In genomic region chr12:117141097-117141898, GRCh38 we compare ENCODE assay signal across 14 cellular contexts. TPM values are rescaled to one million over a fixed set of nuclear protein-coding genes. Genes with fewer than 3 reads are reported as not detected.
DNase-seq lines count a peak whose midpoint lies in the region; ATAC-seq and TF ChIP-seq lines count a peak whose summit lies in the region.
"Had no signal": no experiment of that assay in that cellular context is flagged by ENCODE, and none has a peak within 500 bp of the region (broad histone marks: within the 10 kb centered on the region; RNA-seq: fewer than 3 reads in every experiment).

No MANE protein-coding gene starts in this region.

- DNase-seq in left ventricle myocardium superior (no peak), Right ventricle myocardium inferior (ENCODE audit: missing footprints) (no peak), NCI-H2171 treated with DMSO at 0.1 percent for 48 hours (lab: John Stamatoyannopoulos, UW) (peak; percentile 54), left lung (peak; percentile 68 to 72), GM13977 (ENCODE audit: low spot score) (no peak), progenitor cell of endocrine pancreas (ENCODE audit: low spot score, unreplicated experiment) (no peak), NCI-H526 treated with DMSO at 0.1 percent for 48 hours (lab: John Stamatoyannopoulos, UW) (no peak), ovary (no peak)
- DNase-seq: activated CD4-positive, CD25-positive, alpha-beta regulatory T cell; brain microvascular endothelial cell had no signal

- no peak for TF ChIP-seq POLR2A in ovary (IDR thresholded peaks at IDR 0.05)

- H3K27ac ChIP-seq in left lung (peak overlapping the region in 1 of 2 donors; percentile 39), ovary (no peak overlapping the region)
- H3K27ac ChIP-seq: brain microvascular endothelial cell had no signal

- no peak overlapping the region for H3K27ac Mint-ChIP-seq in progenitor cell of endocrine pancreas

- H3K27me3 ChIP-seq in left lung (no peaks in the 10 kb centered on the region), ovary (no peaks in the 10 kb centered on the region)
- H3K27me3 ChIP-seq: brain microvascular endothelial cell had no signal

- TF ChIP-seq EP300 in ovary (IDR thresholded peaks at IDR 0.05) = no peak

- ATAC-seq in left ventricle myocardium superior = peak; percentile 35
- ATAC-seq in Right ventricle myocardium inferior = no peak
- peak; percentile 74 for ATAC-seq in left lung
- ATAC-seq: K562 had no signal

- H3K4me3 Mint-ChIP-seq in progenitor cell of endocrine pancreas (ENCODE audit: low read depth) = no peak overlapping the region
- H3K4me3 Mint-ChIP-seq: activated naive CD4-positive, alpha-beta T cell treated with anti-CD3 and anti-CD28 coated beads, Interleukin-2, amount 50 U/mL, for 24 hours; stimulated activated naive B cell treated with anti-CD40 and anti-IgM and Interleukin-4, amounts not matched to agents 10 μg/mL and 1 μg/mL and 100 μg/mL, for 72 hours had no signal

- H3K4me3 ChIP-seq in left lung (no peak overlapping the region), ovary (no peak overlapping the region)
- H3K4me3 ChIP-seq: K562 had no signal

- H3K9me3 ChIP-seq in left lung (no peaks in the 10 kb centered on the region), ovary (no peaks in the 10 kb centered on the region)

- H3K9me3 Mint-ChIP-seq in progenitor cell of endocrine pancreas (ENCODE audit: low read depth) = no peaks in the 10 kb centered on the region
- H3K9me3 Mint-ChIP-seq: activated naive CD4-positive, alpha-beta T cell treated with anti-CD3 and anti-CD28 coated beads, Interleukin-2, amount 50 U/mL, for 24 hours; stimulated activated naive B cell treated with anti-CD40 and anti-IgM and Interleukin-4, amounts not matched to agents 10 μg/mL and 1 μg/mL and 100 μg/mL, for 72 hours had no signal

- in situ Hi-C loops in GM13977 (cut with MboI; ENCODE audit: low pct_unique_long_range_greater_than_20kb, low sequenced_read_pairs, unreplicated experiment) = no loop called here

- no peaks in the 10 kb centered on the region for H3K27me3 Mint-ChIP-seq in progenitor cell of endocrine pancreas
- H3K27me3 Mint-ChIP-seq: activated naive CD4-positive, alpha-beta T cell treated with anti-CD3 and anti-CD28 coated beads, Interleukin-2, amount 50 U/mL, for 24 hours; stimulated activated naive B cell treated with anti-CD40 and anti-IgM and Interleukin-4, amounts not matched to agents 10 μg/mL and 1 μg/mL and 100 μg/mL, for 72 hours had no signal

- peaks cover 11% of the 10 kb centered on the region for H3K36me3 Mint-ChIP-seq in progenitor cell of endocrine pancreas (ENCODE audit: insufficient read depth)

- TF ChIP-seq CTCF in left lung (IDR thresholded peaks at IDR 0.05) (no peak), GM13977 (IDR thresholded peaks at IDR 0.05; ENCODE audit: extremely low read depth, insufficient read depth, missing control alignments) (no peak), progenitor cell of endocrine pancreas (IDR thresholded peaks at IDR 0.05; ENCODE audit: unreplicated experiment) (no peak), ovary (IDR thresholded peaks at IDR 0.05) (no peak)

- peaks cover 8 to 13% of the 10 kb centered on the region in 2 donors for H3K4me1 ChIP-seq in left lung
- H3K4me1 ChIP-seq in ovary (ENCODE audit: insufficient read depth) = peaks cover 5% of the 10 kb centered on the region

- intact Hi-C loops in left ventricle myocardium superior (cut with micrococcal nuclease) (no loop called here), Right ventricle myocardium inferior (cut with DNase I) (no loop called here), left lung (cut with DNase I) (no loop called here), ovary (cut with DNase I) (loop anchor here in 1 of 4 donors (10.0 kb wide), 1 partner anchor 106 kb away; no protein-coding TSS in a partner anchor)

- H3K4me1 Mint-ChIP-seq in progenitor cell of endocrine pancreas (ENCODE audit: low read depth) = peaks cover 24% of the 10 kb centered on the region
- H3K4me1 Mint-ChIP-seq: activated naive CD4-positive, alpha-beta T cell treated with anti-CD3 and anti-CD28 coated beads, Interleukin-2, amount 50 U/mL, for 24 hours had no signal

- WGBS in ovary, 3 donors = 80 to 82% (median 81%) methylated on average over 29 of the region's 29 CpGs

- H3K36me3 ChIP-seq in left lung (peaks cover 6 to 17% of the 10 kb centered on the region in 2 donors), ovary (no peaks in the 10 kb centered on the region)
- H3K36me3 ChIP-seq: brain microvascular endothelial cell had no signal

RNA-seq across cellular contexts. Expression of gene TESC, which starts 42.1 kb away (rescaled TPM):
- total RNA-seq in left ventricle myocardium superior (115 TPM), Right ventricle myocardium inferior (93.9 TPM), left lung (10 to 100 TPM in 1 of 2 donors, 1 to 10 TPM in 1; 8.3 to 10.1 TPM), progenitor cell of endocrine pancreas (1.6 and 3.7 TPM in 2 replicates), ovary (10 to 100 TPM in 1 of 7 donors, 1 to 10 TPM in 6; 1.4 to 15.0 (median 5.8) TPM)
- polyA plus RNA-seq in ovary = 1 to 10 TPM; 4.3 to 8.0 TPM
- total RNA-seq: osteoblast had no signal

RNA-seq across cellular contexts. Expression of gene FBXO21, which starts 49.0 kb away (rescaled TPM):
- total RNA-seq in left ventricle myocardium superior = 33.5 TPM
- total RNA-seq in Right ventricle myocardium inferior = 35.2 TPM
- 10 to 100 TPM; 31.3 to 39.1 TPM for total RNA-seq in left lung
- 62.7 and 63.3 TPM in 2 replicates for total RNA-seq in progenitor cell of endocrine pancreas
- total RNA-seq in ovary = 100 to 1,000 TPM in 6 of 7 donors, 10 to 100 TPM in 1; 86.8 to 287 (median 175) TPM
- 10 to 100 TPM; 47.8 to 61.6 TPM for polyA plus RNA-seq in ovary

Comparison
In these comparisons a context has a peak if more than half of its experiments do, and no peak if none do; other contexts are left out.
1. DNase-seq: peak in NCI-H2171 treated with DMSO at 0.1 percent for 48 hours (single experiment) and left lung (2 of 2); none in left ventricle myocardium superior (single experiment), Right ventricle myocardium inferior (single experiment), GM13977 (single experiment), progenitor cell of endocrine pancreas (single experiment), NCI-H526 treated with DMSO at 0.1 percent for 48 hours (single experiment) and ovary (0 of 5).